In the genomic region with DNA sequence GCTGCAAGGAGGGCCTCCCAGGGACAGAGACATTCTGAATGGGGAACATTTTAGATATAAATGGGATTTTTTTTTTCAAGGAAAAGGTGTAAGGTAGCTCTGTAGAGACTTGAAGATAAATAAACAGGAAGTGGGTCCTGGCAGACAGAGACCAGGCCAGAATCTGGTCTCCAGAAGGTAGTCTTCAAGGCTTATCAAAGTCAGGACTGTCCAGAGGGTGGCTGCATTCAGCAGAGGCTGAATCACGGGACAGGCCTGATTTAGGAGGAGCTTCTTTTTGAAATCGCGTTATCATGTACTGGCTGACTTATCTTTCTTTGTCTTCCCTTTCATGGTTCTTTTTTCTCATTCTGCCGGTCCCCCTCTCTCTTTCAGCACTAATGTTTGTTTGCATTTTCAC, we compare ENCODE assay signal across 22 cellular contexts.
A peak's percentile ranks its signal among the peaks of the same experiment; 100 is the strongest.
DNase-seq lines count a peak whose midpoint lies in the region; ATAC-seq and TF ChIP-seq lines count a peak whose summit lies in the region.
"Had no signal": no experiment of that assay in that cellular context is flagged by ENCODE, and none has a peak within 500 bp of the region (broad histone marks: within the 10 kb centered on the region; RNA-seq: fewer than 3 reads in every experiment).

No MANE protein-coding gene starts in this region.

- no peak overlapping the region for H2BK120ac ChIP-seq in mesenchymal stem cell (ENCODE audit: low read depth, low read length)

- H3K27me3 ChIP-seq in brain microvascular endothelial cell (replicated peaks): no peaks in the 10 kb centered on the region
- H3K27me3 ChIP-seq in mesenchymal stem cell (ENCODE audit: control insufficient read depth in 1 of 2, insufficient read depth in 1 of 2, low read length in 2 of 2): no peaks in the 10 kb centered on the region
- H3K27me3 ChIP-seq: SJSA1 had no signal

- H2AK5ac ChIP-seq in mesenchymal stem cell (ENCODE audit: low read length, severe bottlenecking): peak overlapping the region; percentile 97

- H3K14ac ChIP-seq in mesenchymal stem cell (ENCODE audit: low read length in 2 of 2): no peak overlapping the region

- in situ Hi-C loops in brain microvascular endothelial cell (cut with HindIII; ENCODE audit: low pct_ligation_motif_present, low sequenced_read_pairs): loop anchor here (25.0 kb wide), 2 partner anchors 176 to 199 kb away; no protein-coding TSS in a partner anchor

- H2AFZ ChIP-seq in mesenchymal stem cell (ENCODE audit: low read depth, low read length): no peak overlapping the region

- DNase-seq in AG08395 (ENCODE audit: low spot score) (peak; percentile 45), HT1080 (ENCODE audit: low read depth) (peak; percentile 61), brain microvascular endothelial cell (no peak), mesenchymal stem cell (no peak), NCI-H748 (lab: John Stamatoyannopoulos, UW; ENCODE audit: unreplicated experiment) (no peak), iPS-NIHi11 (ENCODE audit: low spot score) (no peak)
- no peak for DNase-seq in central memory CD4-positive, alpha-beta T cell
- DNase-seq: CD4-positive, alpha-beta T cell; DMS79; GDM1; NCI-H1048; NCI-H2107; NCI-H226; NCI-H526 treated with DMSO at 0.1 percent for 48 hours; NK-92 treated with Interleukin-12 subunit alpha and Interleukin-12 subunit beta, amount 100 ng/mL, for 24 hours; OCI-M1 had no signal

- no peak overlapping the region for H4K91ac ChIP-seq in mesenchymal stem cell (ENCODE audit: low read length)

- WGBS in mesenchymal stem cell: 79% methylated on average over 3 of the region's 4 CpGs

- no peak overlapping the region for H3K4ac ChIP-seq in mesenchymal stem cell (ENCODE audit: low read depth in 1 of 2, low read length in 2 of 2)

- peaks cover 2% of the 10 kb centered on the region for H3K79me1 ChIP-seq in mesenchymal stem cell (replicated peaks; ENCODE audit: low read length, poor library complexity, severe bottlenecking)

- H3K9me3 ChIP-seq in mesenchymal stem cell (ENCODE audit: control insufficient read depth, low read length): no peaks in the 10 kb centered on the region
- H3K9me3 ChIP-seq: A549, HAP-1, SJSA1 had no signal

- H2BK12ac ChIP-seq in mesenchymal stem cell (ENCODE audit: low read length in 2 of 2): no peak overlapping the region

- H3K4me1 ChIP-seq in mesenchymal stem cell (ENCODE audit: control insufficient read depth, insufficient read depth, low read depth, low read length): peaks cover 22% of the 10 kb centered on the region
- H3K4me1 ChIP-seq: A549, HAP-1, SJSA1 had no signal

- H3K27ac ChIP-seq in brain microvascular endothelial cell (peak overlapping the region; percentile 92), mesenchymal stem cell (ENCODE audit: low read length, poor library complexity, severe bottlenecking) (peak overlapping the region; percentile 99)
- H3K27ac ChIP-seq: A549, RWPE1, SJSA1 had no signal

- H3K23ac ChIP-seq in mesenchymal stem cell (ENCODE audit: low read length in 2 of 2): no peak overlapping the region

- no peak overlapping the region for H3K9ac ChIP-seq in mesenchymal stem cell (ENCODE audit: low read length)

- no peak for ATAC-seq in GM21528 (IDR thresholded peaks at IDR 0.05; ENCODE audit: low FRiP score, unreplicated experiment)
- ATAC-seq: A549, K562 had no signal

- H3K4me2 ChIP-seq in mesenchymal stem cell (ENCODE audit: low read length, poor library complexity, severe bottlenecking): peak overlapping the region; percentile 31
- H3K4me2 ChIP-seq: A549 had no signal

- peak overlapping the region; percentile 71 for H2BK5ac ChIP-seq in mesenchymal stem cell (ENCODE audit: low read depth, low read length, poor library complexity, severe bottlenecking)

- H3K36me3 ChIP-seq in brain microvascular endothelial cell (replicated peaks): no peaks in the 10 kb centered on the region
- H3K36me3 ChIP-seq in mesenchymal stem cell (ENCODE audit: control insufficient read depth in 1 of 2, insufficient read depth in 2 of 2, low read depth in 1 of 2, low read length in 2 of 2): peaks cover 0 to 20% of the 10 kb centered on the region in 2 experiments
- H3K36me3 ChIP-seq: HAP-1, SJSA1 had no signal

- no peak overlapping the region for H2BK15ac ChIP-seq in mesenchymal stem cell (ENCODE audit: low read depth, poor library complexity, severe bottlenecking)

- peak; percentile 16 for TF ChIP-seq CTCF in brain microvascular endothelial cell (IDR thresholded peaks at IDR 0.05; ENCODE audit: low read depth, low read length, missing control alignments)

- H4K8ac ChIP-seq in mesenchymal stem cell (ENCODE audit: low read length): no peak overlapping the region

- peak overlapping the region; percentile 95 for H3K4me3 ChIP-seq in brain microvascular endothelial cell (ENCODE audit: low read depth, low read length)
- H3K4me3 ChIP-seq in mesenchymal stem cell (ENCODE audit: insufficient read depth in 1 of 2, low read depth in 1 of 2, low read length in 2 of 2): peak overlapping the region in 1 of 2 experiments; percentile 93
- H3K4me3 ChIP-seq: A549, HAP-1, K562, SJSA1 had no signal

- H3K18ac ChIP-seq in mesenchymal stem cell (ENCODE audit: low read depth in 1 of 2, low read length in 2 of 2): no peak overlapping the region

Comparison
In these comparisons a context has a peak if more than half of its experiments do, and no peak if none do; other contexts are left out.
1. DNase-seq: peak in AG08395 (single experiment) and HT1080 (single experiment); none in brain microvascular endothelial cell (single experiment), mesenchymal stem cell (single experiment), NCI-H748 (single experiment), iPS-NIHi11 (single experiment) and central memory CD4-positive, alpha-beta T cell (single experiment).